ENCODE assay signal across 9 cellular contexts in genomic region chr11:10900686-10901415, GRCh38. TPM values are rescaled to one million over a fixed set of nuclear protein-coding genes. Genes with fewer than 3 reads are reported as not detected.
A peak's percentile ranks its signal among the peaks of the same experiment; 100 is the strongest.
DNase-seq lines count a peak whose midpoint lies in the region; ATAC-seq and TF ChIP-seq lines count a peak whose summit lies in the region.
"Had no signal": no experiment of that assay in that cellular context is flagged by ENCODE, and none has a peak within 500 bp of the region (broad histone marks: within the 10 kb centered on the region; RNA-seq: fewer than 3 reads in every experiment).

No MANE protein-coding gene starts in this region.

- H3K9me3 ChIP-seq in cardiac muscle cell (ENCODE audit: low read depth) (no peaks in the 10 kb centered on the region), body of pancreas (no peaks in the 10 kb centered on the region), aorta (ENCODE audit: control insufficient read depth, low read length) (no peaks in the 10 kb centered on the region)

- H3K9me3 Mint-ChIP-seq in stimulated activated naive CD8-positive, alpha-beta T cell treated with anti-CD3 and anti-CD28 coated beads, Interleukin-15, amount 100 ng/mL, for 72 hours: no peaks in the 10 kb centered on the region
- H3K9me3 Mint-ChIP-seq: CD8-positive, alpha-beta T cell had no signal

- H3K27me3 Mint-ChIP-seq in stimulated activated naive CD8-positive, alpha-beta T cell treated with anti-CD3 and anti-CD28 coated beads, Interleukin-15, amount 100 ng/mL, for 72 hours: no peaks in the 10 kb centered on the region

- peak overlapping the region in 1 of 2 donors; percentile 47 for H3K4me3 Mint-ChIP-seq in stimulated activated naive CD8-positive, alpha-beta T cell treated with anti-CD3 and anti-CD28 coated beads, Interleukin-15, amount 100 ng/mL, for 72 hours
- H3K4me3 Mint-ChIP-seq: CD8-positive, alpha-beta T cell had no signal

- intact Hi-C loops in Right ventricle myocardium inferior (cut with DNase I): no loop called here
- intact Hi-C loops in body of pancreas (cut with DNase I): no loop called here
- intact Hi-C loops in aorta (cut with DNase I): loop anchor here in 1 of 2 donors (1.0 kb wide), 1 partner anchor 43 kb away; the partner anchor contains the start of gene ZBED5

- H3K27ac Mint-ChIP-seq in stimulated activated naive CD8-positive, alpha-beta T cell treated with anti-CD3 and anti-CD28 coated beads, Interleukin-15, amount 100 ng/mL, for 72 hours: peak overlapping the region in 1 of 2 donors; percentile 95

- TF ChIP-seq CTCF in cardiac muscle cell (IDR thresholded peaks at IDR 0.05; ENCODE audit: low read depth, low read length): no peak
- TF ChIP-seq CTCF in body of pancreas (IDR thresholded peaks at IDR 0.05): no peak

- H3K27me3 ChIP-seq in cardiac muscle cell: no peaks in the 10 kb centered on the region
- no peaks in the 10 kb centered on the region for H3K27me3 ChIP-seq in body of pancreas
- H3K27me3 ChIP-seq in aorta (ENCODE audit: control insufficient read depth in 1 of 2, insufficient read depth in 2 of 2, low read length in 1 of 2): no peaks in the 10 kb centered on the region

- peaks cover 33% of the 10 kb centered on the region for H3K4me1 Mint-ChIP-seq in stimulated activated naive CD8-positive, alpha-beta T cell treated with anti-CD3 and anti-CD28 coated beads, Interleukin-15, amount 100 ng/mL, for 72 hours

- H3K4me1 ChIP-seq in cardiac muscle cell (ENCODE audit: low read depth): peaks cover 42% of the 10 kb centered on the region
- peaks cover 20% of the 10 kb centered on the region for H3K4me1 ChIP-seq in body of pancreas
- peaks cover 0 to 3% of the 10 kb centered on the region in 2 donors for H3K4me1 ChIP-seq in aorta (ENCODE audit: control insufficient read depth in 1 of 2, insufficient read depth in 2 of 2, low read length in 2 of 2)

- DNase-seq in cardiac muscle cell (ENCODE audit: low read depth in 1 of 2, low spot score in 1 of 2) (peak; percentile 19 to 41), Right ventricle myocardium inferior (ENCODE audit: missing footprints) (no peak), body of pancreas (no peak), medulla oblongata (ENCODE audit: extremely low spot score) (peak; percentile 24), aorta (no peak)
- no peak for DNase-seq in stimulated activated naive CD8-positive, alpha-beta T cell treated with anti-CD3 and anti-CD28 coated beads, Interleukin-15, amount 100 ng/mL, for 72 hours

- H3K27ac ChIP-seq in cardiac muscle cell: peak overlapping the region; percentile 90
- H3K27ac ChIP-seq in body of pancreas: peak overlapping the region in 3 of 4 donors; percentile 59 to 81 (median 77)
- peak overlapping the region; percentile 99 for H3K27ac ChIP-seq in aorta (ENCODE audit: low read depth in 1 of 2, low read length in 2 of 2)

- H3K36me3 ChIP-seq in cardiac muscle cell (no peaks in the 10 kb centered on the region), body of pancreas (replicated peaks in 1 of 2; ENCODE audit: insufficient read depth in 1 of 2, low read depth in 2 of 2) (no peaks in the 10 kb centered on the region), aorta (ENCODE audit: control insufficient read depth in 1 of 2, insufficient read depth in 2 of 2, low read length in 1 of 2) (no peaks in the 10 kb centered on the region)

- TF ChIP-seq POLR2A in body of pancreas (IDR thresholded peaks at IDR 0.05): no peak

- 72 to 74% methylated on average over 7 of the region's 7 CpGs for WGBS in body of pancreas, 2 donors
- WGBS in aorta, 2 donors: 34 to 38% methylated on average over 7 of the region's 7 CpGs

- ATAC-seq in Right ventricle myocardium inferior (no peak), body of pancreas (no peak), aorta (ENCODE audit: low FRiP score) (no peak), HG03342 (IDR thresholded peaks at IDR 0.05; ENCODE audit: unreplicated experiment) (no peak), HG02571 (IDR thresholded peaks at IDR 0.05; ENCODE audit: unreplicated experiment) (no peak)
- ATAC-seq in stimulated activated naive CD8-positive, alpha-beta T cell treated with anti-CD3 and anti-CD28 coated beads, Interleukin-15, amount 100 ng/mL, for 72 hours: no peak

- H3K4me3 ChIP-seq in cardiac muscle cell (no peak overlapping the region), body of pancreas (no peak overlapping the region), aorta (ENCODE audit: low read length in 2 of 2) (no peak overlapping the region)

RNA-seq across cellular contexts. Expression of gene ZBED5, which starts 43.0 kb away (rescaled TPM):
- total RNA-seq in cardiac muscle cell (36.2 and 37.7 TPM in 2 replicates), Right ventricle myocardium inferior (42.7 TPM), body of pancreas (10 to 100 TPM; 16.5 to 24.1 TPM), aorta (10 to 100 TPM; 48.4 to 63.8 TPM)
- polyA plus RNA-seq in cardiac muscle cell (70.7 and 76.6 TPM in 2 replicates), aorta (10 to 100 TPM; 16.5 to 58.8 TPM)

Comparison
In these comparisons a context has a peak if more than half of its experiments do, and no peak if none do; other contexts are left out.
1. DNase-seq: peak in cardiac muscle cell (2 of 2) and medulla oblongata (single experiment); none in Right ventricle myocardium inferior (single experiment), body of pancreas (0 of 4), aorta (0 of 2) and stimulated activated naive CD8-positive, alpha-beta T cell treated with anti-CD3 and anti-CD28 coated beads, Interleukin-15, amount 100 ng/mL, for 72 hours (0 of 2).
2. Peak in every context shown above with its lines, with median percentiles within 50 percentile points of each other: H3K27ac ChIP-seq.